21 cellular contexts compared by ENCODE assay signal in the genomic region with DNA sequence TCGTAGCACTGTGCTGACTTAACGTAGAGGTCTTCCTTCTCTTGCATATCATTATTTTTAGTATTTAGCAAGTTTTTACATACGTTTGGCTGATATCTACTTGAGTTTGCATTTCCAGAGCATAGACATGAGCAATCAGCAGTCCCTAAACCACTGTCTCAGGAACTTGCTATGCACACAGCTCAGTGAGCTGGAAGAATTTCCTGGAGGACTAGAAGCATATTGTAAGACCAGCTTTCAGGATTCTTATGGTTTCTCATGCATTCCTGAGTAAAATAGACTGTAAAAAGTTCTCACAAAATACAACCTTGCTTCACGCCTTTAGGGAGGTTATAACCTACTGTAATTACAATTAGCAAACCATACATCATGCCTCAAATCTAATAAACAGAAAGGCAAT.
DNase-seq lines count a peak whose midpoint lies in the region; ATAC-seq and TF ChIP-seq lines count a peak whose summit lies in the region.
"Had no signal": no experiment of that assay in that cellular context is flagged by ENCODE, and none has a peak within 500 bp of the region (broad histone marks: within the 10 kb centered on the region; RNA-seq: fewer than 3 reads in every experiment).

No MANE protein-coding gene starts in this region.

- no peak overlapping the region for H2AFZ ChIP-seq in mesenchymal stem cell (ENCODE audit: low read depth, low read length)

- H3K9me3 ChIP-seq in mesenchymal stem cell (ENCODE audit: control insufficient read depth, low read length): no peaks in the 10 kb centered on the region
- H3K9me3 ChIP-seq: heart right ventricle, right atrium auricular region, SK-N-SH, upper lobe of right lung had no signal

- H3K23ac ChIP-seq in mesenchymal stem cell (ENCODE audit: low read length in 2 of 2): no peak overlapping the region

- H3K79me1 ChIP-seq in mesenchymal stem cell (replicated peaks; ENCODE audit: low read length, poor library complexity, severe bottlenecking): no peaks in the 10 kb centered on the region

- DNase-seq in AG04449 (ENCODE audit: low read depth, low spot score) (peak; percentile 24), brain pericyte (ENCODE audit: low read depth, low spot score) (peak; percentile 1), mesenchymal stem cell (no peak), AG08395 (ENCODE audit: low spot score) (no peak)
- no peak for DNase-seq in naive thymus-derived CD8-positive, alpha-beta T cell
- DNase-seq: activated CD4-positive, alpha-beta memory T cell treated with anti-CD3 and anti-CD28 coated beads for 36 hours; activated naive CD4-positive, alpha-beta T cell; anterior cingulate cortex; CD4-positive, CD25-positive, alpha-beta regulatory T cell; DMS53; heart right ventricle; Karpas-422; NCI-H1092 treated with DMSO at 0.1 percent for 48 hours; NCI-H2029; NK-92 treated with Interleukin-12 subunit alpha and Interleukin-12 subunit beta, amount 100 ng/mL, for 24 hours; SK-N-SH; upper lobe of right lung had no signal

- no peak overlapping the region for H2BK15ac ChIP-seq in mesenchymal stem cell (ENCODE audit: low read depth, poor library complexity, severe bottlenecking)

- H2BK5ac ChIP-seq in mesenchymal stem cell (ENCODE audit: low read depth, low read length, poor library complexity, severe bottlenecking): no peak overlapping the region

- no peak overlapping the region for H3K18ac ChIP-seq in mesenchymal stem cell (ENCODE audit: low read depth in 1 of 2, low read length in 2 of 2)

- H3K4me1 Mint-ChIP-seq in naive thymus-derived CD8-positive, alpha-beta T cell: no peaks in the 10 kb centered on the region
- H3K4me1 Mint-ChIP-seq: CD4-positive, CD25-positive, alpha-beta regulatory T cell had no signal

- H3K36me3 Mint-ChIP-seq in naive thymus-derived CD8-positive, alpha-beta T cell: no peaks in the 10 kb centered on the region
- H3K36me3 Mint-ChIP-seq: activated CD4-positive, alpha-beta memory T cell treated with anti-CD3 and anti-CD28 coated beads for 36 hours; CD4-positive, CD25-positive, alpha-beta regulatory T cell had no signal

- no peak overlapping the region for H4K91ac ChIP-seq in mesenchymal stem cell (ENCODE audit: low read length)

- H3K36me3 ChIP-seq in mesenchymal stem cell (ENCODE audit: control insufficient read depth in 1 of 2, insufficient read depth in 2 of 2, low read depth in 1 of 2, low read length in 2 of 2): no peaks in the 10 kb centered on the region
- H3K36me3 ChIP-seq: heart right ventricle, right atrium auricular region, upper lobe of right lung had no signal

- H3K4me3 Mint-ChIP-seq in naive thymus-derived CD8-positive, alpha-beta T cell: no peak overlapping the region
- H3K4me3 Mint-ChIP-seq: activated CD4-positive, alpha-beta memory T cell treated with anti-CD3 and anti-CD28 coated beads for 36 hours; CD4-positive, CD25-positive, alpha-beta regulatory T cell had no signal

- H3K27me3 Mint-ChIP-seq in naive thymus-derived CD8-positive, alpha-beta T cell: peaks cover 0 to 12% (median 2%) of the 10 kb centered on the region in 5 donors
- H3K27me3 Mint-ChIP-seq: CD4-positive, CD25-positive, alpha-beta regulatory T cell had no signal

- CTCF ChIA-PET in AG04449 (lab: Yijun Ruan, JAX): no interaction called here

- H3K27ac Mint-ChIP-seq in naive thymus-derived CD8-positive, alpha-beta T cell: no peak overlapping the region
- H3K27ac Mint-ChIP-seq: activated CD4-positive, alpha-beta memory T cell treated with anti-CD3 and anti-CD28 coated beads for 36 hours; CD4-positive, CD25-positive, alpha-beta regulatory T cell had no signal

- no peak overlapping the region for H3K4ac ChIP-seq in mesenchymal stem cell (ENCODE audit: low read depth in 1 of 2, low read length in 2 of 2)

- H4K8ac ChIP-seq in mesenchymal stem cell (ENCODE audit: low read length): no peak overlapping the region

- POLR2A ChIA-PET in AG04449 (lab: Yijun Ruan, JAX): no interaction called here
- POLR2A ChIA-PET in naive thymus-derived CD8-positive, alpha-beta T cell (lab: Charles Lee): no interaction called here

- H3K27me3 ChIP-seq in mesenchymal stem cell (ENCODE audit: control insufficient read depth in 1 of 2, insufficient read depth in 1 of 2, low read length in 2 of 2): no peaks in the 10 kb centered on the region
- H3K27me3 ChIP-seq: heart right ventricle, right atrium auricular region, upper lobe of right lung had no signal

- H3K4me3 ChIP-seq in AG04449 (ENCODE audit: low read depth, low read length): no peak overlapping the region
- no peak overlapping the region for H3K4me3 ChIP-seq in mesenchymal stem cell (ENCODE audit: insufficient read depth in 1 of 2, low read depth in 1 of 2, low read length in 2 of 2)
- H3K4me3 ChIP-seq: heart right ventricle, right atrium auricular region, upper lobe of right lung had no signal

- peak overlapping the region; percentile 14 for H3K4me2 ChIP-seq in mesenchymal stem cell (ENCODE audit: low read length, poor library complexity, severe bottlenecking)
- H3K4me2 ChIP-seq: SK-N-SH had no signal

- peak overlapping the region; percentile 97 for H3K27ac ChIP-seq in mesenchymal stem cell (ENCODE audit: low read length, poor library complexity, severe bottlenecking)
- H3K27ac ChIP-seq: heart right ventricle, right atrium auricular region, upper lobe of right lung had no signal

- TF ChIP-seq RAD21 in Ishikawa (IDR thresholded peaks at IDR 0.05; ENCODE audit: low read depth): no peak

- ATAC-seq in HG03097 (IDR thresholded peaks at IDR 0.05; ENCODE audit: low FRiP score, unreplicated experiment): no peak
- ATAC-seq in HG03442 (IDR thresholded peaks at IDR 0.05; ENCODE audit: unreplicated experiment): no peak
- no peak for ATAC-seq in naive thymus-derived CD8-positive, alpha-beta T cell
- ATAC-seq: heart right ventricle, upper lobe of right lung had no signal

- TF ChIP-seq CTCF in AG04449 (IDR thresholded peaks at IDR 0.05; ENCODE audit: insufficient read depth, low read length, missing control alignments): no peak

- no peak overlapping the region for H2BK120ac ChIP-seq in mesenchymal stem cell (ENCODE audit: low read depth, low read length)

- H3K9ac ChIP-seq in mesenchymal stem cell (ENCODE audit: low read length): no peak overlapping the region
- H3K9ac ChIP-seq: SK-N-SH had no signal

- H3K14ac ChIP-seq in mesenchymal stem cell (ENCODE audit: low read length in 2 of 2): no peak overlapping the region

- no peaks in the 10 kb centered on the region for H3K4me1 ChIP-seq in mesenchymal stem cell (ENCODE audit: control insufficient read depth, insufficient read depth, low read depth, low read length)
- H3K4me1 ChIP-seq: heart right ventricle, right atrium auricular region, upper lobe of right lung had no signal

- no peak overlapping the region for H2AK5ac ChIP-seq in mesenchymal stem cell (ENCODE audit: low read length, severe bottlenecking)

- H2BK12ac ChIP-seq in mesenchymal stem cell (ENCODE audit: low read length in 2 of 2): no peak overlapping the region

- H3K9me3 Mint-ChIP-seq in naive thymus-derived CD8-positive, alpha-beta T cell: no peaks in the 10 kb centered on the region
- H3K9me3 Mint-ChIP-seq: activated CD4-positive, alpha-beta memory T cell treated with anti-CD3 and anti-CD28 coated beads for 36 hours; CD4-positive, CD25-positive, alpha-beta regulatory T cell had no signal

- 89% methylated on average over 4 of the region's 4 CpGs for WGBS in mesenchymal stem cell

- peak; percentile 55; the same call in 1 of the 2 replicates for TF ChIP-seq EP300 in Ishikawa (IDR thresholded peaks at IDR 0.05; ENCODE audit: borderline replicate concordance)

TF ChIP-seq in Ishikawa, 13 proteins besides CTCF, POLR2A, EP300 and RAD21:
- TF ChIP-seq TEAD4 (IDR thresholded peaks at IDR 0.05) (peak; percentile 72), TCF12 (IDR thresholded peaks at IDR 0.05; ENCODE audit: low read depth) (0 out of 2 replicates have a peak, but pooled peaks have one; percentile 22), ZBTB7A (IDR thresholded peaks at IDR 0.05; ENCODE audit: low read depth) (no peak)
TF ChIP-seq in Ishikawa: peak in this region for 2.

Comparison
In these comparisons a context has a peak if more than half of its experiments do, and no peak if none do; other contexts are left out.
1. DNase-seq: peak in AG04449 (single experiment) and brain pericyte (single experiment); none in mesenchymal stem cell (single experiment), AG08395 (single experiment) and naive thymus-derived CD8-positive, alpha-beta T cell (0 of 10).